Comparison of ENCODE assay signal across 16 cellular contexts in the genomic region with DNA sequence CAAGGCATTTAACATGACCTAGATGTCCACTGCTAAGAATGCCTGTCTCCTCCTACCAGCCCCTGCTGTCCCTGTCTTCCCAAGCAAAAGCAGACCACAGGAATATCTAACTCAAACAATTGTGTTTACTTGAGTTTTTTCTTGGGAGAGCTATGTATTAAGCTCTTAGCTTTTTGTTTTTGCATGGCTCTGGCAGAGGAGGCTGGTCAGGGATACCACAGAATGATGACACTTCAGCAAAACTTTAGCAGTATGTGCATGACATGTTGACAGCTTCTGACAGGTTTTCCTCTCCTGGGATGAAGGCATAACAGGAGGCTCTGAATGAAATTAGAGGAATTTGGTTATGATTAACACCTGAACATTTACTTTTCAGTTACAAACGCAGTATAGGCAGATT. TPM values are rescaled to one million over a fixed set of nuclear protein-coding genes. Genes with fewer than 3 reads are reported as not detected.
DNase-seq lines count a peak whose midpoint lies in the region; ATAC-seq and TF ChIP-seq lines count a peak whose summit lies in the region.
"Had no signal": no experiment of that assay in that cellular context is flagged by ENCODE, and none has a peak within 500 bp of the region (broad histone marks: within the 10 kb centered on the region; RNA-seq: fewer than 3 reads in every experiment).

No MANE protein-coding gene starts in this region.

- no peak for ATAC-seq in activated T-cell treated with anti-CD3 and anti-CD28 coated beads, Interleukin-2, amount 50 U/mL, for 4 hours
- no peak for ATAC-seq in T-cell (replicated peaks in 1 of 4)

- H3K4me3 ChIP-seq in epithelial cell of esophagus (ENCODE audit: low read length) (no peak overlapping the region), testis (no peak overlapping the region), lower leg skin (ENCODE audit: low read depth, poor library complexity, severe bottlenecking) (no peak overlapping the region)

- peak overlapping the region; percentile 37 for H3K4me3 Mint-ChIP-seq in activated T-cell treated with anti-CD3 and anti-CD28 coated beads, Interleukin-2, amount 50 U/mL, for 4 hours
- peak overlapping the region in 2 of 3 donors; percentile 39 to 67 for H3K4me3 Mint-ChIP-seq in T-cell
- H3K4me3 Mint-ChIP-seq: nephron had no signal

- no peak for DNase-seq in activated T-cell treated with anti-CD3 and anti-CD28 coated beads, Interleukin-2, amount 50 U/mL, for 4 hours
- no peak for DNase-seq in activated T-cell treated with anti-CD3 and anti-CD28 coated beads, Interleukin-2, amount 50 U/mL, for 48 hours
- no peak for DNase-seq in T-cell
- peak; percentile 20 for DNase-seq in epithelial cell of esophagus (ENCODE audit: low read depth)
- peak; percentile 26 for DNase-seq in renal cortical epithelial cell (ENCODE audit: low read depth)
- no peak for DNase-seq in germinal center (ENCODE audit: low spot score)
- DNase-seq in testis: no peak
- no peak for DNase-seq in lower leg skin (ENCODE audit: low spot score in 2 of 2)
- DNase-seq: activated gamma-delta T cell, DMS79 treated with DMSO at 0.1 percent for 48 hours, HCEC 1CT, NCI-H1417 treated with DMSO at 0.1 percent for 48 hours, NCI-H524, SHP77 treated with DMSO at 0.1 percent for 48 hours, WERI-Rb-1 had no signal

- no peak for TF ChIP-seq POLR2A in testis (IDR thresholded peaks at IDR 0.05)
- no peak for TF ChIP-seq POLR2A in lower leg skin (IDR thresholded peaks at IDR 0.05)

- no peaks in the 10 kb centered on the region for H3K9me3 ChIP-seq in testis

- peaks cover 38% of the 10 kb centered on the region for H3K4me1 ChIP-seq in testis

- H3K9me3 Mint-ChIP-seq in activated T-cell treated with anti-CD3 and anti-CD28 coated beads, Interleukin-2, amount 50 U/mL, for 4 hours: no peaks in the 10 kb centered on the region
- H3K9me3 Mint-ChIP-seq in T-cell: no peaks in the 10 kb centered on the region
- H3K9me3 Mint-ChIP-seq: nephron had no signal

- H3K4me1 Mint-ChIP-seq in activated T-cell treated with anti-CD3 and anti-CD28 coated beads, Interleukin-2, amount 50 U/mL, for 4 hours (ENCODE audit: low read depth): peaks cover 86% of the 10 kb centered on the region
- H3K4me1 Mint-ChIP-seq in T-cell: peaks cover 92 to 95% (median 93%) of the 10 kb centered on the region in 3 donors

- peaks cover 26% of the 10 kb centered on the region for H3K36me3 Mint-ChIP-seq in activated T-cell treated with anti-CD3 and anti-CD28 coated beads, Interleukin-2, amount 50 U/mL, for 4 hours (ENCODE audit: insufficient read depth)
- H3K36me3 Mint-ChIP-seq in T-cell: peaks cover 25% of the 10 kb centered on the region

- H3K27me3 Mint-ChIP-seq in activated T-cell treated with anti-CD3 and anti-CD28 coated beads, Interleukin-2, amount 50 U/mL, for 4 hours (ENCODE audit: low read depth): no peaks in the 10 kb centered on the region
- H3K27me3 Mint-ChIP-seq in T-cell: no peaks in the 10 kb centered on the region

- no peak overlapping the region for H3K27ac ChIP-seq in testis
- H3K27ac ChIP-seq: WERI-Rb-1 had no signal

- POLR2A ChIA-PET in T-cell (lab: Charles Lee): interaction anchor here (0.6 to 1.0 kb wide), 2 partner anchors 25 to 77 kb away, joined by 3 to 7 read pairs; no protein-coding TSS in a partner anchor

- CTCF ChIA-PET in T-cell (lab: Charles Lee): interaction anchor here (0.6 to 1.4 kb wide), 3 partner anchors 14 to 263 kb away, joined by 3 to 6 read pairs (median 4); no protein-coding TSS in a partner anchor

- H3K27me3 ChIP-seq in testis: no peaks in the 10 kb centered on the region

- intact Hi-C loops in testis (cut with DNase I; ENCODE audit: low total_unique reads): no loop called here
- intact Hi-C loops in lower leg skin (cut with DNase I; ENCODE audit: low total_unique reads): no loop called here

- no peaks in the 10 kb centered on the region for H3K36me3 ChIP-seq in testis (ENCODE audit: low read depth, missing control alignments)

- 50 to 57% methylated on average over 1 of the region's 1 CpG for WGBS in testis, 2 donors
- 55 to 69% methylated on average over 1 of the region's 1 CpG for WGBS in lower leg skin, 2 donors

- TF ChIP-seq CTCF in epithelial cell of esophagus (IDR thresholded peaks at IDR 0.05; ENCODE audit: insufficient read depth, low read depth, low read length, missing control alignments): no peak
- no peak for TF ChIP-seq CTCF in testis (IDR thresholded peaks at IDR 0.05)
- TF ChIP-seq CTCF in lower leg skin (IDR thresholded peaks at IDR 0.05): no peak

- peak overlapping the region in 1 of 2 donors; percentile 82 for H3K27ac Mint-ChIP-seq in T-cell

RNA-seq across cellular contexts. Expression of a gene that starts 6.9 kb away (rescaled TPM):
- 100 to 1,000 TPM; 383 to 509 (median 438) TPM for total RNA-seq in activated T-cell treated with anti-CD3 and anti-CD28 coated beads, Interleukin-2, amount 50 U/mL, for 4 hours
- total RNA-seq in T-cell: 100 to 1,000 TPM; 333 to 426 (median 401) TPM
- total RNA-seq in renal cortical epithelial cell: 496 and 679 TPM in 2 replicates
- 100 to 1,000 TPM; 407 to 440 TPM for total RNA-seq in testis
- 618 TPM for polyA plus RNA-seq in testis (ENCODE audit: insufficient read depth, low read depth, low replicate concordance)
- 100 to 1,000 TPM; 238 to 407 (median 319) TPM for total RNA-seq in lower leg skin

RNA-seq across cellular contexts. Expression of a gene that starts 41.1 kb away (rescaled TPM):
- total RNA-seq in activated T-cell treated with anti-CD3 and anti-CD28 coated beads, Interleukin-2, amount 50 U/mL, for 4 hours: 10 to 100 TPM; 22.1 to 24.0 (median 23.6) TPM
- 10 to 100 TPM; 34.2 to 45.5 (median 41.1) TPM for total RNA-seq in T-cell
- 25.7 and 34.2 TPM in 2 replicates for total RNA-seq in renal cortical epithelial cell
- total RNA-seq in testis: 10 to 100 TPM; 40.5 to 73.5 TPM
- polyA plus RNA-seq in testis (ENCODE audit: insufficient read depth, low read depth, low replicate concordance): 26.0 TPM
- 10 to 100 TPM in 1 of 4 donors, 1 to 10 TPM in 3; 4.3 to 12.5 (median 6.9) TPM for total RNA-seq in lower leg skin

Comparison
In these comparisons a context has a peak if more than half of its experiments do, and no peak if none do; other contexts are left out.
1. DNase-seq: peak in epithelial cell of esophagus (single experiment) and renal cortical epithelial cell (single experiment); none in activated T-cell treated with anti-CD3 and anti-CD28 coated beads, Interleukin-2, amount 50 U/mL, for 4 hours (single experiment), activated T-cell treated with anti-CD3 and anti-CD28 coated beads, Interleukin-2, amount 50 U/mL, for 48 hours (0 of 2), T-cell (0 of 34), germinal center (single experiment), testis (single experiment) and lower leg skin (0 of 2).